8 cellular contexts compared by ENCODE assay signal in the genomic region with DNA sequence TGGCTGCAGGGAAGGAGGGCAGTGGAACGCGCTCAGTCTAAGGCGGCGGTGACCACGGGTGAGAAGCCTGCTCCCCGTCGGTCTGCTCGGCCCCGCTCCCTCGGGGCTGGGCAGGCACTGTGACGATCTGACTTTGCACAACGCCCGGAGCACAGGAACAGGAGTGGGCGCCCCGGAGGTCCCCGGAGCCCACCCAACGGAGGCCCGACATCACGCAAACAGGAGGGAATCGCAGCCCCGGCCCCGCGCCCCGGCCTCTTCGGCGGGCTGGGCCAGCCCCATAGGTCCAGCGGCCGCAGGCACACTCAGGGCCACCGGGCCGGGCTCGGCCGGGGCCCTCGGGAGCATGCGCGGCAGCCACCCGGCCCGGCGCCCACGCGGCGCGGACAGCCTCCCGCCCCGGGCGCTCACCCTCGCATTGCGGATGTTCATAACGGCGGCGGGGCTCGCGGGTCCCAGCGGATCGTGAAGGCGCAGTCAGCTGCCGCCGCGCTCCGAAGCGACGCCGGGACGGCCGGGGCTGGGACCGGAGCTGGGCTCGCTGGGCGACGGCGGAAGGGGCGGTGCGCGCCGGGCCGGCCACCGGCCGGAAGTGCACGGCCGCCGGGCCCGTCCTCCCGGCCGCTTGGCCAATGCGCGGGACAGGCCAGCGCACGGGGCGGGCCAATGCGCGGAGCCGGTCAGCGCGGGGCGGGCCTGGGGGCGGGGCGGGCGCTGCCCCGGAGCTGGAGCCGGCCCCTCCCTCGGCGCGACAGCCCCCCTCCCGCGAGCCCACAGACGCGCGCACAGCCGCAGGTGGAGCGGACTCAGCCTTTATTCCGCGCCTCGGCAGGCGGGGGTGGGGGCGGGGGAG. TPM values are rescaled to one million over a fixed set of nuclear protein-coding genes. Genes with fewer than 3 reads are reported as not detected.
A peak's percentile ranks its signal among the peaks of the same experiment; 100 is the strongest.
DNase-seq lines count a peak whose midpoint lies in the region; ATAC-seq and TF ChIP-seq lines count a peak whose summit lies in the region.

Gene NAA10, minus strand, starts transcription at position 565 of the 853 bp plus-strand sequence. Its CDS starts 133 bp downstream, at position 432.

- H3K9me3 ChIP-seq in iPS-15b (ENCODE audit: control insufficient read depth, insufficient read depth, low read length), result no peaks in the 10 kb centered on the region

- POLR2A ChIA-PET in MCF 10A (lab: Yijun Ruan, JAX), result interaction anchor here (0.8 to 1.2 kb wide), 2 partner anchors 135 to 476 kb away, joined by 3 to 4 read pairs; no protein-coding TSS in a partner anchor

- H3K27me3 ChIP-seq in iPS-15b (ENCODE audit: control insufficient read depth, insufficient read depth, low read length), result no peaks in the 10 kb centered on the region

- H3K4me1 ChIP-seq in iPS-15b (ENCODE audit: control insufficient read depth, insufficient read depth, low read length), result no peaks in the 10 kb centered on the region

- CTCF ChIA-PET in MCF 10A (lab: Yijun Ruan, JAX), result interaction anchor here (0.7 to 3.9 kb wide), 3 partner anchors 12 to 179 kb away, joined by 3 to 17 read pairs (median 10); no protein-coding TSS in a partner anchor

- no peak within 1 kb of the TSS for H3K27ac Mint-ChIP-seq in MCF 10A (ENCODE audit: low read depth, unreplicated experiment)

- peaks cover 22% of the 10 kb centered on the region for H3K36me3 ChIP-seq in iPS-15b (ENCODE audit: control insufficient read depth, insufficient read depth, low read length)

- TF ChIP-seq CTCF in MCF 10A (IDR thresholded peaks at IDR 0.05; ENCODE audit: unreplicated experiment), result no peak

- intact Hi-C loops in MCF 10A (cut with micrococcal nuclease) (no loop called here), sciatic nerve (cut with DNase I) (no loop called here)

- no peaks in the 10 kb centered on the region for H3K9me3 Mint-ChIP-seq in MCF 10A (ENCODE audit: unreplicated experiment)

- peak; percentile 84 for ATAC-seq in HG02588 (IDR thresholded peaks at IDR 0.05; ENCODE audit: unreplicated experiment)
- peak; percentile 94 for ATAC-seq in sciatic nerve

- BruUV-seq in MCF 10A (replicated peaks; lab: Mats Ljungman, UMichigan), result no TSS peak

- H3K27me3 Mint-ChIP-seq in MCF 10A (ENCODE audit: insufficient read depth, unreplicated experiment), result peaks cover 28% of the 10 kb centered on the region

- H3K4me3 ChIP-seq in iPS-15b (ENCODE audit: low read depth, low read length), result peak within 1 kb of the TSS; percentile 64

- H3K4me1 Mint-ChIP-seq in MCF 10A (ENCODE audit: insufficient read depth, unreplicated experiment), result no peaks in the 10 kb centered on the region

- peak; percentile 46 to 86 for DNase-seq in NCI-H187 (lab: John Stamatoyannopoulos, UW)
- DNase-seq in NCI-H187 treated with DMSO at 0.1 percent for 48 hours (lab: John Stamatoyannopoulos, UW), result no peak
- peak; percentile 72 for DNase-seq in NCI-H1092 treated with DMSO at 0.1 percent for 48 hours (lab: John Stamatoyannopoulos, UW)
- DNase-seq in T-helper 22 cell (ENCODE audit: low read depth), result peak; percentile 51
- DNase-seq in MCF 10A (ENCODE audit: unreplicated experiment), result peak; percentile 63
- DNase-seq in sciatic nerve (ENCODE audit: low spot score), result peak; percentile 80

- H3K36me3 Mint-ChIP-seq in MCF 10A (ENCODE audit: insufficient read depth, unreplicated experiment), result peaks cover 10% of the 10 kb centered on the region

- peak within 1 kb of the TSS; percentile 76 for H3K4me3 Mint-ChIP-seq in MCF 10A (ENCODE audit: unreplicated experiment)

- H3K9ac ChIP-seq in iPS-15b (ENCODE audit: low read depth, low read length), result peak within 1 kb of the TSS; percentile 47

RNA-seq across cellular contexts. Expression of gene NAA10, which starts in this region (rescaled TPM):
- total RNA-seq in MCF 10A (2022) (166 and 196 TPM in 2 replicates), sciatic nerve (73.6 TPM)
